8 cellular contexts compared by ENCODE assay signal in the genomic region with DNA sequence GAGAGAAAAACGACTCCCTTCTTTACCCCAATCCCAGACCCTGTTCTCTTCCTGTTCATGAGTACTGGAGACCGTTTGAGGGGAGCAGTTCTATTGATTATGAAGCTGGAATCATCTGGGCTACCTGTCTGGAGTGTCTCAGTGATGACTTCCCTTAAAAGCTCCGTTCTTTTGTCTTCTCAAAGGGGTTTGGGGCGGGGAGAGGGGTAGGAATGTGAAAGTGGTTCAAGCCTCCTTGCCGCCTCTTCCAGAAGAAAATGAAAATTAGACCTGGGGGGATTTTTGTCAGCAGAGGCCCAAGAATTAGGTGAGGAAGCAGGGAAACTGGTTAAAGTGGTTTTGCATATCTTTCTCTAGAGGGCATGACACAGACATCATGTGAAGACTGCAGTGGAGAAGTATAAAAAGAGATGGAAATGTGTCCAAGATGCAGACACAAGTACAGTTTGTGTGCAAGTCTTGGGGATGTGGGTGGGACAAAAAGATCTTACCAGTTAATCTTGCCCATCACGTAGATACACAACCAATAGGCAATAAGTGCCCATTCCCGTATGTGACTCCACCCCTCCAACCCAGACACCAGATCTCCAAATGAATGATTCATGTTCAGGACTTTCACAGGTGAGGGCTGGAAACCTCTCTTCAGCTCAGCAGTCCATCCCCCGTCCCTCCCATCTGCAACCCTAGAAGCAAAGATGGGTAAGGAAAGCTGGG. TPM values are rescaled to one million over a fixed set of nuclear protein-coding genes. Genes with fewer than 3 reads are reported as not detected.
DNase-seq lines count a peak whose midpoint lies in the region; ATAC-seq and TF ChIP-seq lines count a peak whose summit lies in the region.

No MANE protein-coding gene starts in this region.

- TF ChIP-seq CTCF in BJ (IDR thresholded peaks at IDR 0.05; ENCODE audit: insufficient read depth, low read depth, low read length): peak; percentile 22; the same call in 1 of the 2 replicates
- no peak; the same call in 1 of the 2 replicates for TF ChIP-seq CTCF in WI38 (IDR thresholded peaks at IDR 0.05; ENCODE audit: low read depth, low read length)
- no peak for TF ChIP-seq CTCF in sigmoid colon (IDR thresholded peaks at IDR 0.05)

- H3K4me3 ChIP-seq in BJ (ENCODE audit: low read depth, low read length) (peak overlapping the region; percentile 56), WI38 (ENCODE audit: low read depth, low read length) (peak overlapping the region; percentile 66), sigmoid colon (peak overlapping the region; percentile 56 to 69 (median 61))

- H3K36me3 ChIP-seq in BJ (ENCODE audit: control insufficient read depth, insufficient read depth, low read length): 0 out of 2 replicates have a peak, but pooled peaks cover 1% of the 10 kb centered on the region
- H3K36me3 ChIP-seq in sigmoid colon: peaks cover 0 to 16% (median 0%) of the 10 kb centered on the region in 4 donors

- CTCF ChIA-PET in BJ (lab: Yijun Ruan, JAX): interaction anchor here (0.5 to 1.3 kb wide), 3 partner anchors 15 to 78 kb away, joined by 3 read pairs; no protein-coding TSS in a partner anchor

- peak in 1 of 2 donors; percentile 72 for TF ChIP-seq POLR2A in sigmoid colon (IDR thresholded peaks at IDR 0.05)

- POLR2A ChIA-PET in BJ (lab: Charles Lee): interaction anchor here (1.1 kb wide), 1 partner anchor 9 kb away, joined by 5 read pairs; no protein-coding TSS in a partner anchor

- no peak for TF ChIP-seq EP300 in sigmoid colon (IDR thresholded peaks at IDR 0.05)

- ATAC-seq in GM21526 (IDR thresholded peaks at IDR 0.05; ENCODE audit: low FRiP score, unreplicated experiment) (no peak), GM21723 (IDR thresholded peaks at IDR 0.05; ENCODE audit: unreplicated experiment) (no peak)

- 6 to 43% methylated on average over 8 of the region's 8 CpGs for WGBS in sigmoid colon, 2 donors

- peak overlapping the region; percentile 78 to 91 (median 82) for H3K27ac ChIP-seq in sigmoid colon

- H3K4me1 ChIP-seq in sigmoid colon: peaks cover 0 to 45% (median 38%) of the 10 kb centered on the region in 4 donors

- DNase-seq in BJ (ENCODE audit: low read depth) (no peak), HPDE6-E6E7 (ENCODE audit: extremely low spot score) (peak; percentile 93), glomerular visceral epithelial cell (ENCODE audit: extremely low spot score) (peak; percentile 70), sigmoid colon (no peak)
- DNase-seq in activated CD8-positive, alpha-beta memory T cell treated with anti-CD3 and anti-CD28 coated beads, Interleukin-2, amount 50 U/mL, for 48 hours: no peak

- intact Hi-C loops in sigmoid colon (cut with DNase I): no loop called here

- H3K9me3 ChIP-seq in sigmoid colon: no peaks in the 10 kb centered on the region

- H3K27me3 ChIP-seq in BJ (ENCODE audit: control insufficient read depth, insufficient read depth, low read length) (no peaks in the 10 kb centered on the region), sigmoid colon (no peaks in the 10 kb centered on the region)

RNA-seq across cellular contexts. Expression of a gene that starts 0.5 kb away (rescaled TPM):
- 14.3 and 14.5 TPM in 2 replicates for polyA plus RNA-seq in BJ (2011; rRNA removed)
- 12.2 and 17.1 TPM in 2 replicates for polyA minus RNA-seq in BJ (2011; rRNA and poly(A)+ RNA removed)
- 10 to 100 TPM; 10.3 to 22.5 (median 17.9) TPM for total RNA-seq in sigmoid colon
- 10 to 100 TPM; 69.9 to 85.8 (median 76.9) TPM for polyA plus RNA-seq in sigmoid colon

RNA-seq across cellular contexts. Expression of a gene that starts 9.5 kb away (rescaled TPM):
- polyA plus RNA-seq in BJ (2011; rRNA removed) (37.8 and 37.9 TPM in 2 replicates), sigmoid colon (10 to 100 TPM; 19.0 to 51.1 (median 30.6) TPM)
- polyA minus RNA-seq in BJ (2011; rRNA and poly(A)+ RNA removed): 30.3 and 39.3 TPM in 2 replicates
- total RNA-seq in sigmoid colon: 10 to 100 TPM in 2 of 4 donors, 1 to 10 TPM in 2; 7.8 to 17.7 (median 10.4) TPM

RNA-seq across cellular contexts. Expression of a gene that starts 19.5 kb away (rescaled TPM):
- polyA plus RNA-seq in BJ (2011; rRNA removed) (21.2 and 25.4 TPM in 2 replicates), sigmoid colon (1 to 10 TPM in 1 of 3 donors, under 1 TPM in 1, not detected in 1; 0.60 to 2.7 TPM)
- 26.5 and 40.9 TPM in 2 replicates for polyA minus RNA-seq in BJ (2011; rRNA and poly(A)+ RNA removed)
- total RNA-seq in sigmoid colon: 1 to 10 TPM; 3.3 to 6.9 (median 5.7) TPM

RNA-seq across cellular contexts. Expression of a gene that starts 37.8 kb away (rescaled TPM):
- polyA plus RNA-seq in BJ (2011; rRNA removed): 15.1 and 21.0 TPM in 2 replicates
- polyA minus RNA-seq in BJ (2011; rRNA and poly(A)+ RNA removed): 1.5 and 1.6 TPM in 2 replicates
- 10 to 100 TPM; 36.0 to 61.4 (median 50.6) TPM for total RNA-seq in sigmoid colon
- 10 to 100 TPM; 19.2 to 26.6 (median 21.5) TPM for polyA plus RNA-seq in sigmoid colon

Comparison
In these comparisons a context has a peak if more than half of its experiments do, and no peak if none do; other contexts are left out.
1. DNase-seq: peak in HPDE6-E6E7 (single experiment) and glomerular visceral epithelial cell (single experiment); none in BJ (single experiment), sigmoid colon (single experiment) and activated CD8-positive, alpha-beta memory T cell treated with anti-CD3 and anti-CD28 coated beads, Interleukin-2, amount 50 U/mL, for 48 hours (single experiment).
2. Peak in every context shown above with its lines, with median percentiles within 50 percentile points of each other: H3K4me3 ChIP-seq.